ENCODE assay signal across 8 cellular contexts in genomic region chr15:56887782-56888127, GRCh38. TPM values are rescaled to one million over a fixed set of nuclear protein-coding genes. Genes with fewer than 3 reads are reported as not detected.
A peak's percentile ranks its signal among the peaks of the same experiment; 100 is the strongest.
DNase-seq lines count a peak whose midpoint lies in the region; ATAC-seq and TF ChIP-seq lines count a peak whose summit lies in the region.

No MANE protein-coding gene starts in this region.

- WGBS in esophagus, 2 donors = 0 to 8% methylated on average over 1 of the region's 1 CpG

- peak overlapping the region; percentile 70 for H3K27ac ChIP-seq in RWPE2 (ENCODE audit: poor library complexity, severe bottlenecking)
- peak overlapping the region; percentile 90 to 96 for H3K27ac ChIP-seq in esophagus (ENCODE audit: low read depth in 2 of 2, low read length in 1 of 2)
- H3K27ac ChIP-seq in parathyroid adenoma = peak overlapping the region; percentile 91

- H3K36me3 ChIP-seq in Caco-2 (ENCODE audit: control insufficient read depth, insufficient read depth, low read length) (no peaks in the 10 kb centered on the region), RWPE2 (ENCODE audit: low read depth) (no peaks in the 10 kb centered on the region), esophagus (ENCODE audit: control insufficient read depth in 2 of 2, insufficient read depth in 2 of 2, low read length in 1 of 2) (no peaks in the 10 kb centered on the region), parathyroid adenoma (ENCODE audit: control insufficient read depth, insufficient read depth, low read length) (no peaks in the 10 kb centered on the region)

- TSS peak; percentile 70 for BruUV-seq in Caco-2 (replicated peaks; lab: Mats Ljungman, UMichigan)

- H3K4me2 ChIP-seq in parathyroid adenoma (ENCODE audit: low read length) = peak overlapping the region; percentile 77

- no peaks in the 10 kb centered on the region for H3K79me2 ChIP-seq in parathyroid adenoma

- H3K27ac Mint-ChIP-seq in Caco-2 (ENCODE audit: unreplicated experiment) = peak overlapping the region; percentile 44

- peak overlapping the region; percentile 82 for H2AFZ ChIP-seq in parathyroid adenoma

- intact Hi-C loops in Caco-2 (cut with micrococcal nuclease; ENCODE audit: unreplicated experiment) = loop anchor here (1.0 kb wide), 3 partner anchors 31 to 391 kb away; partner anchors contain the start of genes TCF12 and ZNF280D

- H3K9ac ChIP-seq in parathyroid adenoma = no peak overlapping the region

- no peaks in the 10 kb centered on the region for H3K27me3 Mint-ChIP-seq in Caco-2 (ENCODE audit: insufficient read depth, unreplicated experiment)

- H3K9me3 ChIP-seq in Caco-2 (no peaks in the 10 kb centered on the region), RWPE2 (ENCODE audit: severe bottlenecking) (no peaks in the 10 kb centered on the region), esophagus (ENCODE audit: control insufficient read depth in 2 of 2, insufficient read depth in 1 of 2, low read depth in 1 of 2, low read length in 1 of 2) (no peaks in the 10 kb centered on the region), parathyroid adenoma (ENCODE audit: control insufficient read depth, low read length) (no peaks in the 10 kb centered on the region)

- H3K4me1 Mint-ChIP-seq in Caco-2 (ENCODE audit: low read depth, unreplicated experiment) = peaks cover 17% of the 10 kb centered on the region

- peaks cover 7% of the 10 kb centered on the region for H3K36me3 Mint-ChIP-seq in Caco-2 (ENCODE audit: insufficient read depth, unreplicated experiment)

- H3K4me1 ChIP-seq in Caco-2 (no peaks in the 10 kb centered on the region; the same call in 1 of the 2 replicates), RWPE2 (ENCODE audit: insufficient read depth, poor library complexity, severe bottlenecking) (peaks cover 8% of the 10 kb centered on the region), esophagus (ENCODE audit: control insufficient read depth in 2 of 2, insufficient read depth in 2 of 2, low read length in 1 of 2) (no peaks in the 10 kb centered on the region), parathyroid adenoma (no peaks in the 10 kb centered on the region)

- POLR2A ChIA-PET in Caco-2 (lab: Charles Lee) = interaction anchor here (0.8 to 1.0 kb wide), 2 partner anchors 30 to 423 kb away, joined by 4 to 16 read pairs; partner anchors contain the start of genes MNS1 and TCF12

- CTCF ChIA-PET in Caco-2 (lab: Charles Lee) = interaction anchor here (0.6 to 1.1 kb wide), 4 partner anchors 31 to 251 kb away, joined by 3 to 10 read pairs (median 4); partner anchors contain the start of gene TCF12

- no peaks in the 10 kb centered on the region for H3K9me3 Mint-ChIP-seq in Caco-2 (ENCODE audit: unreplicated experiment)

- TF ChIP-seq CTCF in Caco-2 (IDR thresholded peaks at IDR 0.05; ENCODE audit: insufficient read depth in 1 of 2, low read depth in 1 of 2, low read length in 1 of 2, severe bottlenecking in 1 of 2, unreplicated experiment in 1 of 2) (no peak), RWPE2 (IDR thresholded peaks at IDR 0.05; ENCODE audit: poor library complexity, severe bottlenecking) (no peak), parathyroid adenoma (IDR thresholded peaks at IDR 0.05) (no peak)

- ATAC-seq in RWPE2 (ENCODE audit: low read depth) (no peak), HG03159 (IDR thresholded peaks at IDR 0.05; ENCODE audit: unreplicated experiment) (no peak)

- H3K4me3 ChIP-seq in Caco-2 (ENCODE audit: low read depth, low read length) = peak overlapping the region; percentile 49
- H3K4me3 ChIP-seq in RWPE2 (ENCODE audit: severe bottlenecking) = peak overlapping the region; percentile 57
- peak overlapping the region; percentile 71 to 74 for H3K4me3 ChIP-seq in esophagus (ENCODE audit: low read depth in 1 of 2, low read length in 2 of 2)
- peak overlapping the region; percentile 70 for H3K4me3 ChIP-seq in parathyroid adenoma (ENCODE audit: low read depth, low read length)

- H3K27me3 ChIP-seq in Caco-2 (replicated peaks; ENCODE audit: control insufficient read depth, insufficient read depth, low read length) (no peaks in the 10 kb centered on the region), RWPE2 (ENCODE audit: insufficient read depth, poor library complexity, severe bottlenecking) (no peaks in the 10 kb centered on the region), esophagus (ENCODE audit: control insufficient read depth in 1 of 2, insufficient read depth in 2 of 2, low read length in 2 of 2) (no peaks in the 10 kb centered on the region), parathyroid adenoma (ENCODE audit: control insufficient read depth, insufficient read depth, low read length) (no peaks in the 10 kb centered on the region)

- H3K4me3 Mint-ChIP-seq in Caco-2 (ENCODE audit: unreplicated experiment) = peak overlapping the region; percentile 82

- DNase-seq in Caco-2 (no peak), RWPE2 (ENCODE audit: low spot score) (no peak), NCI-H524 treated with DMSO at 0.1 percent for 48 hours (lab: John Stamatoyannopoulos, UW) (no peak), NCI-H69 (lab: John Stamatoyannopoulos, UW) (no peak), SHP77 treated with DMSO at 0.1 percent for 48 hours (lab: John Stamatoyannopoulos, UW) (no peak)

RNA-seq across cellular contexts. Expression of gene TCF12, which starts 30.7 kb away (rescaled TPM):
- 64.4 and 68.8 TPM in 2 replicates for total RNA-seq in Caco-2 (2022)
- polyA plus RNA-seq in esophagus = 1 to 10 TPM; 6.8 to 9.5 TPM
